ENCODE assay signal across 14 cellular contexts in genomic region chrX:69430730-69431129, GRCh38.
"Had no signal": no experiment of that assay in that cellular context is flagged by ENCODE, and none has a peak within 500 bp of the region (broad histone marks: within the 10 kb centered on the region; RNA-seq: fewer than 3 reads in every experiment).

No MANE protein-coding gene starts in this region.

- H3K4me3 ChIP-seq: lower lobe of right lung, smooth muscle cell had no signal

- H3K9me3 Mint-ChIP-seq: dendritic cell treated with granulocyte-macrophage colony-stimulating factor and Interleukin-4, amounts not matched to agents 40 ng/mL and 50 ng/mL, for 4 days; effector memory CD8-positive, alpha-beta T cell had no signal

- H3K4me1 ChIP-seq: foreskin keratinocyte, lower lobe of right lung had no signal

- H3K4me3 Mint-ChIP-seq: dendritic cell treated with granulocyte-macrophage colony-stimulating factor and Interleukin-4, amounts not matched to agents 40 ng/mL and 50 ng/mL, for 4 days; effector memory CD8-positive, alpha-beta T cell; naive B cell; neural crest cell had no signal

- H3K9me3 ChIP-seq: lower lobe of right lung had no signal

- H3K36me3 Mint-ChIP-seq: naive B cell had no signal

- H3K27me3 ChIP-seq: foreskin keratinocyte had no signal

- ATAC-seq: effector memory CD8-positive, alpha-beta T cell; foreskin keratinocyte; left lobe of liver; lower lobe of right lung had no signal

- H3K36me3 ChIP-seq: lower lobe of right lung had no signal

- H3K4me1 Mint-ChIP-seq: naive B cell had no signal

- H3K27ac Mint-ChIP-seq: dendritic cell treated with granulocyte-macrophage colony-stimulating factor and Interleukin-4, amounts not matched to agents 40 ng/mL and 50 ng/mL, for 4 days; effector memory CD8-positive, alpha-beta T cell; naive B cell had no signal

- H3K4me2 ChIP-seq: smooth muscle cell had no signal

- DNase-seq: cerebellar nuclear complex; effector memory CD8-positive, alpha-beta T cell; foreskin keratinocyte; hippocampal formation; lower lobe of right lung; naive B cell; posterior cingulate gyrus; stimulated activated CD4-positive, alpha-beta T cell treated with anti-CD3 and anti-CD28 coated beads, Interleukin-2, amount 100 ng/mL, for 48 hours; stimulated activated naive CD4-positive, alpha-beta T cell treated with Interleukin-2 at 50 U/mL for 16 hours; trophoblast cell had no signal

- H3K27ac ChIP-seq: foreskin keratinocyte, lower lobe of right lung had no signal
